In the genomic region with DNA sequence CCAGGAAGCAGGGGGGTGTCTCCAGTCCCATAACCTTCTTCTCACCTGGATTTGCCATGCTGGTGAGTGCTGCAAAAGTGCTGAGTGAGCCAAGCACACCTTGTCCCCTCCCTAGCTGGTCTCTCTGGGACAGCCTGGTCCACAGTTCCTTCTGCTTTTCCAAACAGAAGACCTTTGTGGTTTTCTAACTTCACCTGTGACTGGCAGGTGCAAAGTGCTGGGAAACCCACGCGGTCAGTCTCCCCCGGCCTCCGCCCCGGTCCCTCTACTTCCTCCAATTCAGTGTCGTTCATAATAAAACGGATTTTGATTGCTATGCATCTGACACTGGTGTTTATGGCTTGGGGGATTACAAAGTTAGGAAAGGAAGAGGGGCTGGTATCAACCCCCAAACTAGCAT, we compare ENCODE assay signal across 22 cellular contexts.
"Had no signal": no experiment of that assay in that cellular context is flagged by ENCODE, and none has a peak within 500 bp of the region (broad histone marks: within the 10 kb centered on the region; RNA-seq: fewer than 3 reads in every experiment).

No MANE protein-coding gene starts in this region.

- H3K27me3 ChIP-seq: SJCRH30 had no signal

- H3K36me3 Mint-ChIP-seq: T-cell had no signal

- H3K9me3 Mint-ChIP-seq: T-cell; T-helper 1 cell treated with Interleukin-12 subunit alpha and Interleukin-12 subunit beta and Interleukin-4 antibody, amounts not matched to agents 30 μg/mL and 1 μg/mL, for 36 hours had no signal

- H3K27ac ChIP-seq: KMS-11, SJCRH30 had no signal

- DNase-seq: Kasumi-1, MV-4-11, NCI-H1048, NCI-H1105, NCI-H1417, NCI-H1436 treated with DMSO at 0.1 percent for 48 hours, NCI-H1694, NCI-H187 treated with DMSO at 0.1 percent for 48 hours, NCI-H2029 treated with DMSO at 0.1 percent for 48 hours, NCI-H2171 treated with DMSO at 0.1 percent for 48 hours, NCI-H345, NCI-H446 treated with DMSO at 0.1 percent for 48 hours, NCI-H510A treated with DMSO at 0.1 percent for 48 hours, NCI-H774, SHP77 treated with DMSO at 0.1 percent for 48 hours, SJCRH30, SW 1271, T-cell had no signal

- H3K9ac ChIP-seq: KMS-11 had no signal

- H3K4me3 ChIP-seq: SJCRH30 had no signal

- H3K36me3 ChIP-seq: SJCRH30 had no signal

- H3K4me3 Mint-ChIP-seq: T-cell; T-helper 1 cell treated with Interleukin-12 subunit alpha and Interleukin-12 subunit beta and Interleukin-4 antibody, amounts not matched to agents 30 μg/mL and 1 μg/mL, for 36 hours had no signal

- H3K4me2 ChIP-seq: KMS-11 had no signal

- ATAC-seq: Panc1, Right ventricle myocardium inferior, T-cell had no signal

- H3K4me1 ChIP-seq: SJCRH30 had no signal

- H3K27ac Mint-ChIP-seq: T-cell; T-helper 1 cell treated with Interleukin-12 subunit alpha and Interleukin-12 subunit beta and Interleukin-4 antibody, amounts not matched to agents 30 μg/mL and 1 μg/mL, for 36 hours had no signal

- H3K9me3 ChIP-seq: SJCRH30 had no signal
